ENCODE assay signal across 8 cellular contexts in the genomic region with DNA sequence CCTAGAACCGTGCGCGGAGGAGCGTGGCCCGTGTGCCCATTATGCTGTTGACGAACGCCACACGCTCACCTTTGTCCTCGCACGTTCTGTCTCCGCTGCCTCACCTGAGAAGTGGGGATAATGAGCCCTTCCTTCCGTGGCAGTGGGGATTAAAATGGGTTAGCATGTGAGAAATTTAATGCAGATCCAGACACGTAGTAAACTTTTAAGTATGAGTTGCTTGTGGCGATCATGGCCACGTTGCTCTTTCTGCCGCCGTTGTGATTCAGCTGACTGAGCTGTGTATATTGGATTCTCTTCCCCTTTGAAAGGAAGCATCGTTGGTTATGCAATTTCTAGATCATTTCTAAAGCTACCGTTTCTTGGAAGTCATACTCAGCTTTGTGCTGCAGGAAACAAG. TPM values are rescaled to one million over a fixed set of nuclear protein-coding genes. Genes with fewer than 3 reads are reported as not detected.
DNase-seq lines count a peak whose midpoint lies in the region; ATAC-seq and TF ChIP-seq lines count a peak whose summit lies in the region.
"Had no signal": no experiment of that assay in that cellular context is flagged by ENCODE, and none has a peak within 500 bp of the region (broad histone marks: within the 10 kb centered on the region; RNA-seq: fewer than 3 reads in every experiment).

No MANE protein-coding gene starts in this region.

- TF ChIP-seq CTCF in esophagus muscularis mucosa (IDR thresholded peaks at IDR 0.05) (no peak), sigmoid colon (IDR thresholded peaks at IDR 0.05) (no peak)

- H3K36me3 ChIP-seq in esophagus muscularis mucosa, result peaks cover 10 to 34% (median 28%) of the 10 kb centered on the region in 4 donors
- H3K36me3 ChIP-seq in sigmoid colon, result peaks cover 7 to 16% (median 12%) of the 10 kb centered on the region in 4 donors

- H3K9me3 ChIP-seq in esophagus muscularis mucosa (no peaks in the 10 kb centered on the region), sigmoid colon (no peaks in the 10 kb centered on the region)

- peak overlapping the region; percentile 68 to 77 (median 72) for H3K4me3 Mint-ChIP-seq in T-cell

- H3K4me3 ChIP-seq in esophagus muscularis mucosa (no peak overlapping the region), sigmoid colon (no peak overlapping the region)

- ATAC-seq in T-cell (replicated peaks in 1 of 4) (no peak), GM19463 (IDR thresholded peaks at IDR 0.05; ENCODE audit: unreplicated experiment) (no peak), GM18511 (IDR thresholded peaks at IDR 0.05; ENCODE audit: unreplicated experiment) (no peak)

- H3K4me1 ChIP-seq in esophagus muscularis mucosa (peaks cover 9 to 40% (median 22%) of the 10 kb centered on the region in 4 donors), sigmoid colon (peaks cover 0 to 24% (median 0%) of the 10 kb centered on the region in 4 donors)

- intact Hi-C loops in esophagus muscularis mucosa (cut with DNase I), result no loop called here
- intact Hi-C loops in sigmoid colon (cut with DNase I), result no loop called here

- 87% methylated on average over 19 of the region's 19 CpGs for WGBS in esophagus muscularis mucosa
- 82 to 88% methylated on average over 19 of the region's 19 CpGs for WGBS in sigmoid colon, 2 donors

- no peaks in the 10 kb centered on the region for H3K27me3 Mint-ChIP-seq in T-cell

- H3K27me3 ChIP-seq in esophagus muscularis mucosa, result no peaks in the 10 kb centered on the region
- no peaks in the 10 kb centered on the region for H3K27me3 ChIP-seq in sigmoid colon

- H3K27ac Mint-ChIP-seq in T-cell, result peak overlapping the region; percentile 91 to 95

- H3K36me3 Mint-ChIP-seq in T-cell, result peaks cover 41% of the 10 kb centered on the region

- H3K27ac ChIP-seq in esophagus muscularis mucosa (replicated peaks in 1 of 4) (peak overlapping the region; percentile 17 to 52 (median 33)), sigmoid colon (peak overlapping the region in 3 of 4 donors; percentile 19 to 59 (median 45))

- H3K9me3 Mint-ChIP-seq in T-cell, result no peaks in the 10 kb centered on the region

- peaks cover 69 to 81% (median 80%) of the 10 kb centered on the region in 3 donors for H3K4me1 Mint-ChIP-seq in T-cell

- peak; percentile 89 to 92 for DNase-seq in Kasumi-1 (lab: John Stamatoyannopoulos, UW)
- no peak for DNase-seq in T-cell
- no peak for DNase-seq in esophagus muscularis mucosa (ENCODE audit: extremely low spot score)
- no peak for DNase-seq in sigmoid colon
- no peak for DNase-seq in amniotic stem cell (lab: John Stamatoyannopoulos, UW)
- DNase-seq: Karpas-422 had no signal

- TF ChIP-seq EP300 in esophagus muscularis mucosa (IDR thresholded peaks at IDR 0.05) (no peak), sigmoid colon (IDR thresholded peaks at IDR 0.05) (no peak)

- CTCF ChIA-PET in T-cell (lab: Charles Lee), result interaction anchor here in 1 of 2 donors (1.0 kb wide), 1 partner anchor 13 kb away, joined by 4 read pairs; no protein-coding TSS in a partner anchor

- POLR2A ChIA-PET in T-cell (lab: Charles Lee), result interaction anchor here in 1 of 2 donors (0.6 to 0.7 kb wide), 4 partner anchors 9 to 57 kb away, joined by 3 read pairs; no protein-coding TSS in a partner anchor

- TF ChIP-seq POLR2A in esophagus muscularis mucosa (IDR thresholded peaks at IDR 0.05; ENCODE audit: low read depth) (no peak), sigmoid colon (IDR thresholded peaks at IDR 0.05) (no peak)

RNA-seq across cellular contexts. Expression of gene TBC1D14, which starts 16.5 kb away (rescaled TPM):
- total RNA-seq in T-cell (10 to 100 TPM; 44.2 to 73.8 (median 62.3) TPM), esophagus muscularis mucosa (10 to 100 TPM; 37.0 to 49.4 (median 44.2) TPM), sigmoid colon (10 to 100 TPM; 26.3 to 46.4 (median 32.6) TPM)
- polyA plus RNA-seq in sigmoid colon, result 10 to 100 TPM; 19.2 to 38.5 (median 22.2) TPM

Comparison
In these comparisons a context has a peak if more than half of its experiments do, and no peak if none do; other contexts are left out.
1. DNase-seq: peak in Kasumi-1 (2 of 2); none in T-cell (0 of 34), esophagus muscularis mucosa (single experiment), sigmoid colon (single experiment) and amniotic stem cell (single experiment).